14 cellular contexts compared by ENCODE assay signal in genomic region chr14:102164241-102164641, GRCh38. TPM values are rescaled to one million over a fixed set of nuclear protein-coding genes. Genes with fewer than 3 reads are reported as not detected.
DNase-seq lines count a peak whose midpoint lies in the region; TF ChIP-seq lines count a peak whose summit lies in the region.
"Had no signal": no experiment of that assay in that cellular context is flagged by ENCODE, and none has a peak within 500 bp of the region (broad histone marks: within the 10 kb centered on the region; RNA-seq: fewer than 3 reads in every experiment).

No MANE protein-coding gene starts in this region.

- H3K9me3 ChIP-seq in GM23248 (ENCODE audit: low read depth) = no peaks in the 10 kb centered on the region
- H3K9me3 ChIP-seq: SJCRH30 had no signal

- H3F3A ChIP-seq in GM23248 (ENCODE audit: insufficient read depth) = no peaks in the 10 kb centered on the region

- DNase-seq in GM23248 (peak; percentile 40), RPMI7951 (ENCODE audit: low read depth) (peak; percentile 51), epithelial cell of proximal tubule (ENCODE audit: low read depth) (peak; percentile 89), nephron progenitor cell (no peak), iPS-NIHi7 (ENCODE audit: extremely low spot score) (no peak), NCI-H1694 (lab: John Stamatoyannopoulos, UW) (no peak), NCI-H1417 treated with DMSO at 0.1 percent for 48 hours (lab: John Stamatoyannopoulos, UW) (no peak), HuH-7 (ENCODE audit: low spot score) (no peak)
- DNase-seq: activated CD4-positive, CD25-positive, alpha-beta regulatory T cell treated with anti-CD3 and anti-CD28 coated beads, Interleukin-2, amount 50 U/mL, for 72 hours; activated gamma-delta T cell treated with Interleukin-2 at 50 U/mL for 16 hours; NCI-H226; SJCRH30; stimulated activated CD4-positive, alpha-beta T cell treated with anti-CD3 and anti-CD28 coated beads, Interleukin-4, amount 100 ng/mL, for 1 hour had no signal

- no peak for TF ChIP-seq CTCF in epithelial cell of proximal tubule (conservative IDR thresholded peaks at IDR 0.05; ENCODE audit: low read depth, low read length)
- TF ChIP-seq CTCF in nephron progenitor cell (IDR thresholded peaks at IDR 0.05) = no peak

- H3K9ac ChIP-seq in GM23248 = no peak overlapping the region

- H3K9me3 Mint-ChIP-seq in nephron progenitor cell = no peaks in the 10 kb centered on the region
- H3K9me3 Mint-ChIP-seq: neural crest cell had no signal

- H3K4me2 ChIP-seq in GM23248 (ENCODE audit: unreplicated experiment) = no peak overlapping the region

- no peaks in the 10 kb centered on the region for H3K4me1 ChIP-seq in GM23248 (ENCODE audit: insufficient read depth)

- H3K27me3 Mint-ChIP-seq in nephron progenitor cell (ENCODE audit: low read depth, poor library complexity) = peaks cover 5% of the 10 kb centered on the region

- H3K4me1 Mint-ChIP-seq in nephron progenitor cell = peaks cover 19% of the 10 kb centered on the region

- no peaks in the 10 kb centered on the region for H3K36me3 ChIP-seq in GM23248 (ENCODE audit: low read depth)

- no peaks in the 10 kb centered on the region for H3K9me2 ChIP-seq in GM23248 (ENCODE audit: insufficient read depth)

- 80 to 85% methylated on average over 4 of the region's 4 CpGs for WGBS in GM23248 (ENCODE audit: low coverage in 1 of 2, low lambda C conversion rate in 2 of 2, missing lambda C conversion rate in 2 of 2), 2 experiments

- peak overlapping the region; percentile 2 for H3K27ac Mint-ChIP-seq in nephron progenitor cell

- peaks cover 16% of the 10 kb centered on the region; the same call in 1 of the 2 replicates for H4K20me1 ChIP-seq in GM23248 (ENCODE audit: insufficient read depth)

- no peak overlapping the region for H3K4me3 Mint-ChIP-seq in nephron progenitor cell
- H3K4me3 Mint-ChIP-seq: neural crest cell had no signal

- H3K4me3 ChIP-seq in GM23248 = no peak overlapping the region
- no peak overlapping the region for H3K4me3 ChIP-seq in epithelial cell of proximal tubule (ENCODE audit: low read depth, low read length)
- H3K4me3 ChIP-seq: SJCRH30 had no signal

- H3K27me3 ChIP-seq in GM23248 (replicated peaks; ENCODE audit: insufficient read depth) = no peaks in the 10 kb centered on the region
- H3K27me3 ChIP-seq: SJCRH30 had no signal

- H3K79me2 ChIP-seq in GM23248 (ENCODE audit: insufficient read depth) = peaks cover 100% of the 10 kb centered on the region

- H3K27ac ChIP-seq in GM23248 = no peak overlapping the region
- H3K27ac ChIP-seq: SJCRH30 had no signal

- peaks cover 7% of the 10 kb centered on the region for H3K36me3 Mint-ChIP-seq in nephron progenitor cell (ENCODE audit: low read depth)

- no peak overlapping the region for H2AFZ ChIP-seq in GM23248

- in situ Hi-C loops in GM23248 (cut with MboI) = no loop called here

RNA-seq across cellular contexts. Expression of gene WDR20, which starts 24.5 kb away (rescaled TPM):
- total RNA-seq in GM23248 (2014; rRNA removed; shearing (Covaris generic)) = 15.1 and 16.6 TPM in 2 replicates
- polyA plus RNA-seq in GM23248 (2016; fragmentation: Nextera tagmentation; extraction: Ambion mirVana) = 24.9 and 26.2 TPM in 2 replicates
- 11.4 and 16.0 TPM in 2 replicates for total RNA-seq in RPMI7951 (2014; rRNA removed; shearing (Covaris generic))
- 12.4 and 13.8 TPM in 2 replicates for total RNA-seq in epithelial cell of proximal tubule

Comparison
In these comparisons a context has a peak if more than half of its experiments do, and no peak if none do; other contexts are left out.
1. DNase-seq: peak in GM23248 (single experiment), RPMI7951 (single experiment) and epithelial cell of proximal tubule (single experiment); none in nephron progenitor cell (single experiment), iPS-NIHi7 (single experiment), NCI-H1694 (single experiment), NCI-H1417 treated with DMSO at 0.1 percent for 48 hours (single experiment) and HuH-7 (single experiment).